19 cellular contexts compared by ENCODE assay signal in genomic region chr1:186872356-186872755, GRCh38. TPM values are rescaled to one million over a fixed set of nuclear protein-coding genes. Genes with fewer than 3 reads are reported as not detected.
"Had no signal": no experiment of that assay in that cellular context is flagged by ENCODE, and none has a peak within 500 bp of the region (broad histone marks: within the 10 kb centered on the region; RNA-seq: fewer than 3 reads in every experiment).

No MANE protein-coding gene starts in this region.

- H3K27me3 Mint-ChIP-seq: dendritic cell treated with granulocyte-macrophage colony-stimulating factor and Interleukin-4, amounts not matched to agents 40 ng/mL and 50 ng/mL, for 4 days; progenitor cell of endocrine pancreas had no signal

- H3K4me3 ChIP-seq: heart left ventricle, ovary, stomach, thoracic aorta, transverse colon had no signal

- H3K36me3 ChIP-seq: heart left ventricle, ovary, stomach, thoracic aorta, transverse colon had no signal

- H3K36me3 Mint-ChIP-seq: naive thymus-derived CD4-positive, alpha-beta T cell had no signal

- H3K4me3 Mint-ChIP-seq: dendritic cell treated with granulocyte-macrophage colony-stimulating factor and Interleukin-4, amounts not matched to agents 40 ng/mL and 50 ng/mL, for 4 days; naive thymus-derived CD4-positive, alpha-beta T cell; nephron progenitor cell had no signal

- ATAC-seq: heart left ventricle; left lobe of liver; naive thymus-derived CD4-positive, alpha-beta T cell; right cardiac atrium had no signal

- H3K27me3 ChIP-seq: heart left ventricle, ovary, stomach, transverse colon had no signal

- H3K9me3 ChIP-seq: heart left ventricle, ovary, stomach, thoracic aorta, transverse colon had no signal

- H3K27ac ChIP-seq: heart left ventricle, ovary, stomach, thoracic aorta, transverse colon had no signal

- DNase-seq: heart left ventricle; hippocampal formation; kidney glomerular epithelial cell; mammary epithelial cell; naive thymus-derived CD4-positive, alpha-beta T cell; nephron progenitor cell; nucleus accumbens; ovary; right cardiac atrium; small intestine; stimulated activated CD4-positive, alpha-beta T cell treated with anti-CD3 and anti-CD28 coated beads, Interleukin-12 subunit alpha, Interleukin-12 subunit beta, amount 100 ng/mL, for 4 hours; stimulated activated naive CD4-positive, alpha-beta T cell; stomach; substantia nigra; transverse colon had no signal

- H3K4me1 ChIP-seq: heart left ventricle, transverse colon had no signal

- H3K27ac Mint-ChIP-seq: dendritic cell treated with granulocyte-macrophage colony-stimulating factor and Interleukin-4, amounts not matched to agents 40 ng/mL and 50 ng/mL, for 4 days; naive thymus-derived CD4-positive, alpha-beta T cell; progenitor cell of endocrine pancreas had no signal

- H3K9me3 Mint-ChIP-seq: dendritic cell treated with granulocyte-macrophage colony-stimulating factor and Interleukin-4, amounts not matched to agents 40 ng/mL and 50 ng/mL, for 4 days; naive thymus-derived CD4-positive, alpha-beta T cell; nephron progenitor cell had no signal

RNA-seq across cellular contexts. Expression of gene PLA2G4A, which starts 43.6 kb away (rescaled TPM):
- polyA plus RNA-seq: naive thymus-derived CD4-positive, alpha-beta T cell had no signal
